ENCODE assay signal across 8 cellular contexts in the genomic region with DNA sequence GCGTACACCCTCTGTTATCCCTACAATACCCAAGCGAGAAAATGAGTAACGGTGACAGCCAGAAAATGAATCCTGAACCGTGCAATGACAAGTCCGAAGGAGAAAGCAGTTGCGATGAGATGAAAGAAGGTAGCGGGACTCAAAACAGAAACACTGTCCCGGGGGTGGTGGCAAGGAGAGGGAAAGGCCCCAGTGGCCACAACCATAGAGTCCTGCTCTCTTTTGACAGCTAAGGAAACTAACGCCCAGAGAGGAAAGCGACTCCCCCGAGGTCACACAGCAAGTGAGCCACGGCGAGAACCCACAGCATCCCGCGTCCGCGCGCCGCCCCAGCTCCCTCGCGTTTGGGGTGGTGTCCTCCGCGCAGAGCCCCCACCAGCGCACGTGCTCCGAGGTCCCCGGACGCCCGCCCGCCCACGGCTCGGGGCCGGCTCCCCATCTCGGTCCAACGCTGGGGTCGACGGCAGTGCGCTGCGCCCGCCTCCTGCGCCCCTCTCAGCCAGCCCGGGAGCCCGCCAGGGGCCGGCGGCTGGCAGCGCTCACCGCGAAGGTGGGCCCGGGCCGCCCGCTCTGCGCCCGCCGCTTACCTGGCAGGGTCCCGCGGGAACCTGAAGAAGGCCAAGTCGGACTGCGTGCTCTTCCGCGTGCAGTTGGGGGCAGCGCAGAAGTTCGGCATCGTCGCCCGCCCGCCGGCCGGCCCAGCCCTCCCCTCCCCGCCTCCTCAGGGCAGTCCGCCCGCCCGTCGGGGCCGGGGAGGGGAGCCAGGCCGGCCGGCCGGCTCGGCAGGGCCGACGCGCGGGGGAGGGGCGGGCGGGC. TPM values are rescaled to one million over a fixed set of nuclear protein-coding genes. Genes with fewer than 3 reads are reported as not detected.
DNase-seq lines count a peak whose midpoint lies in the region; ATAC-seq and TF ChIP-seq lines count a peak whose summit lies in the region.

No MANE protein-coding gene starts in this region.

- intact Hi-C loops in A673 (cut with micrococcal nuclease; ENCODE audit: unreplicated experiment), result loop anchor here (2.0 kb wide), 1 partner anchor 64 kb away; a partner anchor contains a TSS
- intact Hi-C loops in MCF 10A (cut with micrococcal nuclease), result loop anchor here (2.0 kb wide), 2 partner anchors 64 to 300 kb away; a partner anchor contains a TSS

- peak; percentile 15 for ATAC-seq in GM18873 (IDR thresholded peaks at IDR 0.05; ENCODE audit: low FRiP score, unreplicated experiment)
- peak; percentile 27 for ATAC-seq in HG03439 (IDR thresholded peaks at IDR 0.05; ENCODE audit: unreplicated experiment)

- POLR2A ChIA-PET in A673 (lab: Charles Lee; ENCODE audit: low non-redundant PET) (no interaction called here), MCF 10A (lab: Yijun Ruan, JAX) (interaction anchor here (1.0 to 3.5 kb wide), 5 partner anchors 9 to 64 kb away, joined by 3 to 33 read pairs (median 4); a partner anchor contains a TSS)

- peak overlapping the region; percentile 82 for H3K27ac ChIP-seq in A673 (ENCODE audit: low read depth, low read length, poor library complexity, severe bottlenecking)

- BruUV-seq in A673 (replicated peaks; lab: Mats Ljungman, UMichigan) (no TSS peak), MCF 10A (replicated peaks; lab: Mats Ljungman, UMichigan) (no TSS peak)

- peak overlapping the region; percentile 54 for H3K27ac Mint-ChIP-seq in MCF 10A (ENCODE audit: low read depth, unreplicated experiment)

- CTCF ChIA-PET in A673 (lab: Charles Lee), result interaction anchor here (0.7 kb wide), 1 partner anchor 172 kb away, joined by 6 read pairs; no protein-coding TSS in a partner anchor
- CTCF ChIA-PET in MCF 10A (lab: Yijun Ruan, JAX), result interaction anchor here (0.7 kb wide), 1 partner anchor 164 kb away, joined by 3 read pairs; no protein-coding TSS in a partner anchor

- H3K27me3 Mint-ChIP-seq in MCF 10A (ENCODE audit: insufficient read depth, unreplicated experiment), result no peaks in the 10 kb centered on the region

- peak overlapping the region; percentile 89 for H3K4me3 ChIP-seq in A673 (ENCODE audit: low read depth, low read length, poor library complexity, severe bottlenecking)

- no peaks in the 10 kb centered on the region for H3K9me3 ChIP-seq in A673 (ENCODE audit: low read depth, low read length, poor library complexity, severe bottlenecking)

- no peaks in the 10 kb centered on the region for H3K9me3 Mint-ChIP-seq in MCF 10A (ENCODE audit: unreplicated experiment)

- DNase-seq in A673 (ENCODE audit: low spot score) (peak; percentile 42), T-helper 9 cell (peak; percentile 32), MCF 10A (ENCODE audit: unreplicated experiment) (peak; percentile 21), kidney glomerular epithelial cell (lab: John Stamatoyannopoulos, UW) (peak; percentile 7), DMS114 treated with DMSO at 0.1 percent for 48 hours (lab: John Stamatoyannopoulos, UW; ENCODE audit: unreplicated experiment) (no peak)
- DNase-seq in stimulated activated CD4-positive, alpha-beta T cell treated with anti-CD3 and anti-CD28 coated beads, Interleukin-2, amount 100 ng/mL, for 24 hours, result peak; percentile 59 to 72

- peaks cover 44% of the 10 kb centered on the region for H3K4me1 Mint-ChIP-seq in MCF 10A (ENCODE audit: insufficient read depth, unreplicated experiment)

- no peaks in the 10 kb centered on the region for H3K27me3 ChIP-seq in A673 (replicated peaks; ENCODE audit: insufficient read depth, low read depth, low read length, poor library complexity)

- TF ChIP-seq CTCF in A673 (conservative IDR thresholded peaks at IDR 0.05; ENCODE audit: low read depth, low read length) (no peak), MCF 10A (IDR thresholded peaks at IDR 0.05; ENCODE audit: unreplicated experiment) (no peak)

- peaks cover 23% of the 10 kb centered on the region for H3K4me1 ChIP-seq in A673 (ENCODE audit: insufficient read depth, low read length, poor library complexity, severe bottlenecking)

- H3K36me3 Mint-ChIP-seq in MCF 10A (ENCODE audit: insufficient read depth, unreplicated experiment), result peaks cover 8% of the 10 kb centered on the region

- no peaks in the 10 kb centered on the region for H3K36me3 ChIP-seq in A673 (ENCODE audit: insufficient read depth, low read length, poor library complexity, severe bottlenecking)

- H3K4me3 Mint-ChIP-seq in MCF 10A (ENCODE audit: unreplicated experiment), result peak overlapping the region; percentile 93

RNA-seq across cellular contexts. Expression of a gene that starts 0.6 kb away (rescaled TPM):
- total RNA-seq in A673 (2021) (53.1 and 55.3 TPM in 2 replicates), MCF 10A (2022) (49.3 and 52.5 TPM in 2 replicates)

RNA-seq across cellular contexts. Expression of a gene that starts 0.8 kb away (rescaled TPM):
- 6.2 and 9.9 TPM in 2 replicates for total RNA-seq in A673 (2021)
- 1.5 and 1.6 TPM in 2 replicates for total RNA-seq in MCF 10A (2022)
